In genomic region chr3:184156522-184156955, GRCh38 we compare ENCODE assay signal across 9 cellular contexts. TPM values are rescaled to one million over a fixed set of nuclear protein-coding genes. Genes with fewer than 3 reads are reported as not detected.
DNase-seq lines count a peak whose midpoint lies in the region; ATAC-seq, FAIRE-seq and TF ChIP-seq lines count a peak whose summit lies in the region.
"Had no signal": no experiment of that assay in that cellular context is flagged by ENCODE, and none has a peak within 500 bp of the region (broad histone marks: within the 10 kb centered on the region; RNA-seq: fewer than 3 reads in every experiment).

No MANE protein-coding gene starts in this region.

- H2AFZ ChIP-seq in OCI-LY7 (ENCODE audit: low read length) (no peak overlapping the region), HepG2 (ENCODE audit: low read length) (no peak overlapping the region)

- H3K27me3 ChIP-seq in HepG2 (ENCODE audit: control insufficient read depth in 1 of 2, insufficient read depth in 2 of 2, low read length in 2 of 2) = no peaks in the 10 kb centered on the region; a peak in 1 of 5 replicates

- WGBS in HepG2 (ENCODE audit: low lambda C conversion rate) = no CpG with 5 or more reads among the region's 6 CpGs

- no peak for TF ChIP-seq RAD21 in HepG2 (CRISPR knock-in tag; IDR thresholded peaks at IDR 0.05)

- no peaks in the 10 kb centered on the region for H3K9me3 ChIP-seq in OCI-LY7 (ENCODE audit: low read length)
- H3K9me3 ChIP-seq in HepG2 (ENCODE audit: low read length) = no peaks in the 10 kb centered on the region

- peaks cover 1% of the 10 kb centered on the region for H3K36me3 Mint-ChIP-seq in T-helper 1 cell treated with Interleukin-12 subunit alpha and Interleukin-12 subunit beta and Interleukin-4 antibody, amounts not matched to agents 30 μg/mL and 1 μg/mL, for 36 hours (ENCODE audit: low read depth)

- TF ChIP-seq EP300 in HepG2 (IDR thresholded peaks at IDR 0.05; ENCODE audit: low read depth in 2 of 2, low read length in 2 of 2) (no peak), HepG2 (CRISPR knock-in tag; IDR thresholded peaks at IDR 0.05; ENCODE audit: borderline replicate concordance) (no peak)

- H3K27ac ChIP-seq in OCI-LY7 (ENCODE audit: low read depth, low read length, poor library complexity, severe bottlenecking) (peak overlapping the region; percentile 45), HepG2 (ENCODE audit: extremely low read length, insufficient read depth, low read length) (peak overlapping the region; percentile 96)

- DNase-seq in T-helper 1 cell (no peak), OCI-LY7 (ENCODE audit: low spot score) (no peak), dermis blood vessel endothelial cell (peak; percentile 54), HepG2 (ENCODE audit: low spot score) (peak; percentile 53), superior temporal gyrus (ENCODE audit: extremely low spot score) (peak; percentile 49), MV-4-11 (lab: John Stamatoyannopoulos, UW) (no peak)

- H3K27ac Mint-ChIP-seq in T-helper 1 cell treated with Interleukin-12 subunit alpha and Interleukin-12 subunit beta and Interleukin-4 antibody, amounts not matched to agents 30 μg/mL and 1 μg/mL, for 36 hours = peak overlapping the region; percentile 80

- H3K27me3 Mint-ChIP-seq in T-helper 1 cell treated with Interleukin-12 subunit alpha and Interleukin-12 subunit beta and Interleukin-4 antibody, amounts not matched to agents 30 μg/mL and 1 μg/mL, for 36 hours (ENCODE audit: low read depth) = no peaks in the 10 kb centered on the region

- no TSS peak for BruUV-seq in OCI-LY7 (replicated peaks; lab: Mats Ljungman, UMichigan)
- BruUV-seq in HepG2 (replicated peaks; lab: Mats Ljungman, UMichigan) = no TSS peak

- intact Hi-C loops in OCI-LY7 (cut with micrococcal nuclease; ENCODE audit: unreplicated experiment) = loop anchor here (5.0 kb wide), 1 partner anchor 156 kb away; the partner anchor contains the start of gene EIF4G1
- intact Hi-C loops in HepG2 (cut with micrococcal nuclease; ENCODE audit: unreplicated experiment) = loop anchor here (2.0 kb wide), 2 partner anchors 18 to 92 kb away; partner anchors contain the start of genes ALG3, AP2M1 and EEF1AKMT4

- H3K36me3 ChIP-seq in OCI-LY7 (ENCODE audit: insufficient read depth, low read length) (no peaks in the 10 kb centered on the region), HepG2 (replicated peaks in 1 of 2; ENCODE audit: control insufficient read depth in 1 of 2, insufficient read depth in 2 of 2, low read length in 2 of 2) (peaks cover 0 to 4% of the 10 kb centered on the region in 2 experiments; a peak in 2 of 5 replicates)

- H3K4me3 ChIP-seq in OCI-LY7 (ENCODE audit: low read depth, low read length, poor library complexity, severe bottlenecking) (peak overlapping the region; percentile 92), HepG2 (replicated peaks in 1 of 3; ENCODE audit: insufficient read depth in 1 of 3, low read depth in 2 of 3, low read length in 3 of 3) (peak overlapping the region; percentile 77 to 100 (median 99))

- no peaks in the 10 kb centered on the region for H3K9me3 Mint-ChIP-seq in T-helper 1 cell treated with Interleukin-12 subunit alpha and Interleukin-12 subunit beta and Interleukin-4 antibody, amounts not matched to agents 30 μg/mL and 1 μg/mL, for 36 hours

- peaks cover 36% of the 10 kb centered on the region for H3K79me2 ChIP-seq in OCI-LY7 (ENCODE audit: insufficient read depth, low read depth, low read length)
- peaks cover 52% of the 10 kb centered on the region for H3K79me2 ChIP-seq in HepG2 (ENCODE audit: insufficient read depth, low read length)

- TF ChIP-seq CTCF in OCI-LY7 (conservative IDR thresholded peaks at IDR 0.05; ENCODE audit: low read length) = no peak
- no peak for TF ChIP-seq CTCF in HepG2 (CRISPR knock-in tag; IDR thresholded peaks at IDR 0.05)

- POLR2A ChIA-PET in OCI-LY7 (lab: Charles Lee) (interaction anchor here (0.6 to 3.1 kb wide), 5 partner anchors 21 to 150 kb away, joined by 3 to 20 read pairs (median 4); partner anchors contain the start of genes ABCF3 and EIF2B5), HepG2 (lab: Yijun Ruan, JAX) (interaction anchor here (0.8 to 3.1 kb wide), 12 partner anchors 8 to 159 kb away, joined by 3 to 28 read pairs (median 4); partner anchors contain the start of genes ABCC5, ABCF3, AP2M1 and EIF2B5)

- H4K20me1 ChIP-seq in OCI-LY7 (ENCODE audit: insufficient read depth, low read length) (no peaks in the 10 kb centered on the region), HepG2 (ENCODE audit: insufficient read depth, low read length) (peaks cover 27% of the 10 kb centered on the region)

- H3K4me2 ChIP-seq in OCI-LY7 (ENCODE audit: low read length) (peak overlapping the region; percentile 99), HepG2 (ENCODE audit: low read depth, low read length) (peak overlapping the region; percentile 92)

- H3K9ac ChIP-seq in HepG2 (ENCODE audit: insufficient read depth, low read depth, low read length) = peak overlapping the region; percentile 97

- in situ Hi-C loops in HepG2 (cut with HindIII; ENCODE audit: extremely low pct_ligation_motif_present, low pct_unique_long_range_greater_than_20kb) = loop anchor here (5.0 kb wide), 1 partner anchor 91 kb away; the partner anchor contains the start of genes ALG3 and EEF1AKMT4

- peak overlapping the region; percentile 92 for H3K4me3 Mint-ChIP-seq in T-helper 1 cell treated with Interleukin-12 subunit alpha and Interleukin-12 subunit beta and Interleukin-4 antibody, amounts not matched to agents 30 μg/mL and 1 μg/mL, for 36 hours

- peaks cover 23% of the 10 kb centered on the region for H3K4me1 ChIP-seq in OCI-LY7 (ENCODE audit: insufficient read depth, low read length, poor library complexity, severe bottlenecking)
- peaks cover 46% of the 10 kb centered on the region for H3K4me1 ChIP-seq in HepG2 (ENCODE audit: insufficient read depth, low read length)

- CTCF ChIA-PET in OCI-LY7 (lab: Charles Lee; ENCODE audit: unreplicated experiment) = interaction anchor here (0.7 kb wide), 1 partner anchor 12 kb away, joined by 6 read pairs; no protein-coding TSS in a partner anchor
- CTCF ChIA-PET in HepG2 (lab: Yijun Ruan, JAX; ENCODE audit: low intra/inter-chr PET ratio, low total read pairs) = no interaction called here

- H3K4me1 Mint-ChIP-seq in T-helper 1 cell treated with Interleukin-12 subunit alpha and Interleukin-12 subunit beta and Interleukin-4 antibody, amounts not matched to agents 30 μg/mL and 1 μg/mL, for 36 hours (ENCODE audit: low read depth) = peaks cover 20% of the 10 kb centered on the region

- no peaks in the 10 kb centered on the region for H3K9me2 ChIP-seq in OCI-LY7 (ENCODE audit: insufficient read depth, low read length)

- TF ChIP-seq POLR2A in HepG2 (IDR thresholded peaks at IDR 0.05; ENCODE audit: insufficient read depth in 1 of 2, low read depth in 2 of 2, low read length in 2 of 2) = no peak

- FAIRE-seq in HepG2 (lab: Jason Lieb, UNC) = no peak

- peak; percentile 67 for ATAC-seq in HepG2
- no peak for ATAC-seq in HG02642 (IDR thresholded peaks at IDR 0.05; ENCODE audit: poor library complexity, unreplicated experiment)

RNA-seq across cellular contexts. Expression of gene DVL3, which starts 1.4 kb away (rescaled TPM):
- 38.5 and 41.3 TPM in 2 replicates for total RNA-seq in OCI-LY7 (2014; rRNA removed; shearing (Covaris generic))
- total RNA-seq in OCI-LY7 (2022) (65.6 and 70.4 TPM in 2 replicates), dermis blood vessel endothelial cell (33.5 and 36.9 TPM in 2 replicates), HepG2 (2016; rRNA removed; fragmentation: Illumina TruSeq; extraction: Trizol) (25.4 and 29.0 TPM in 2 replicates)
- 23.8 and 24.8 TPM in 2 replicates for total RNA-seq in HepG2 (2016; cell fraction: cytosol; rRNA removed; fragmentation: Illumina TruSeq; extraction: Trizol; ENCODE audit: low read depth)
- 20.5 and 27.5 TPM in 2 replicates for total RNA-seq in HepG2 (2016; cell fraction: insoluble cytoplasmic fraction; rRNA removed; fragmentation: Illumina TruSeq; extraction: Trizol)
- total RNA-seq in HepG2 (2016; cell fraction: membrane; rRNA removed; fragmentation: Illumina TruSeq; extraction: Trizol) = 52.6 and 55.8 TPM in 2 replicates
- 28.8 and 35.1 TPM in 2 replicates for total RNA-seq in HepG2 (2016; cell fraction: nucleus; rRNA removed; fragmentation: Illumina TruSeq; extraction: Trizol)
- 36.1 and 42.9 TPM in 2 replicates for polyA plus RNA-seq in HepG2 (2011; rRNA removed)
- 18.8 and 21.5 TPM in 2 replicates for polyA plus RNA-seq in HepG2 (2011; cell fraction: cytosol; rRNA removed)
- 166 and 190 TPM in 2 replicates for polyA plus RNA-seq in HepG2 (2011; cell fraction: nucleus; rRNA removed)
- polyA plus RNA-seq in HepG2 (2012) = 37.1 and 38.4 TPM in 2 replicates
- polyA plus RNA-seq in HepG2 (2016; cell fraction: cytosol; fragmentation: Illumina TruSeq; extraction: Trizol; ENCODE audit: low read depth) = 40.0 and 43.8 TPM in 2 replicates
- polyA plus RNA-seq in HepG2 (2016; cell fraction: insoluble cytoplasmic fraction; fragmentation: Illumina TruSeq; extraction: Trizol; ENCODE audit: low read depth) = 28.4 and 42.1 TPM in 2 replicates
- 59.8 and 69.8 TPM in 2 replicates for polyA plus RNA-seq in HepG2 (2016; cell fraction: membrane; fragmentation: Illumina TruSeq; extraction: Trizol; ENCODE audit: low read depth)
- polyA plus RNA-seq in HepG2 (2016; cell fraction: nucleus; fragmentation: Illumina TruSeq; extraction: Trizol; ENCODE audit: insufficient read depth, low read depth) = 134 and 135 TPM in 2 replicates
- polyA minus RNA-seq in HepG2 (2011; rRNA and poly(A)+ RNA removed; ENCODE audit: low replicate concordance) = 62.6 and 62.7 TPM in 2 replicates
- 24.4 and 29.1 TPM in 2 replicates for polyA minus RNA-seq in HepG2 (2011; cell fraction: cytosol; rRNA and poly(A)+ RNA removed)
- 50.5 and 58.6 TPM in 2 replicates for polyA minus RNA-seq in HepG2 (2011; cell fraction: nucleus; rRNA and poly(A)+ RNA removed)

RNA-seq across cellular contexts. Expression of gene AP2M1, which starts 18.1 kb away (rescaled TPM):
- total RNA-seq in OCI-LY7 (2014; rRNA removed; shearing (Covaris generic)) = 141 and 147 TPM in 2 replicates
- total RNA-seq in OCI-LY7 (2022) (158 and 168 TPM in 2 replicates), dermis blood vessel endothelial cell (419 and 557 TPM in 2 replicates), HepG2 (2016; rRNA removed; fragmentation: Illumina TruSeq; extraction: Trizol) (124 and 126 TPM in 2 replicates)
- 72.2 and 73.9 TPM in 2 replicates for total RNA-seq in HepG2 (2016; cell fraction: cytosol; rRNA removed; fragmentation: Illumina TruSeq; extraction: Trizol; ENCODE audit: low read depth)
- total RNA-seq in HepG2 (2016; cell fraction: insoluble cytoplasmic fraction; rRNA removed; fragmentation: Illumina TruSeq; extraction: Trizol) = 120 and 132 TPM in 2 replicates
- 105 and 110 TPM in 2 replicates for total RNA-seq in HepG2 (2016; cell fraction: membrane; rRNA removed; fragmentation: Illumina TruSeq; extraction: Trizol)
- total RNA-seq in HepG2 (2016; cell fraction: nucleus; rRNA removed; fragmentation: Illumina TruSeq; extraction: Trizol) = 55.3 and 71.0 TPM in 2 replicates
- polyA plus RNA-seq in HepG2 (2011; rRNA removed) = 146 and 189 TPM in 2 replicates
- 105 and 107 TPM in 2 replicates for polyA plus RNA-seq in HepG2 (2011; cell fraction: cytosol; rRNA removed)
- polyA plus RNA-seq in HepG2 (2011; cell fraction: nucleus; rRNA removed) = 190 and 200 TPM in 2 replicates
- 119 and 172 TPM in 2 replicates for polyA plus RNA-seq in HepG2 (2012)
- polyA plus RNA-seq in HepG2 (2016; cell fraction: cytosol; fragmentation: Illumina TruSeq; extraction: Trizol; ENCODE audit: low read depth) = 89.6 and 102 TPM in 2 replicates
- 155 and 182 TPM in 2 replicates for polyA plus RNA-seq in HepG2 (2016; cell fraction: insoluble cytoplasmic fraction; fragmentation: Illumina TruSeq; extraction: Trizol; ENCODE audit: low read depth)
- 110 and 116 TPM in 2 replicates for polyA plus RNA-seq in HepG2 (2016; cell fraction: membrane; fragmentation: Illumina TruSeq; extraction: Trizol; ENCODE audit: low read depth)
- 139 and 149 TPM in 2 replicates for polyA plus RNA-seq in HepG2 (2016; cell fraction: nucleus; fragmentation: Illumina TruSeq; extraction: Trizol; ENCODE audit: insufficient read depth, low read depth)
- 177 and 651 TPM in 2 replicates for polyA minus RNA-seq in HepG2 (2011; rRNA and poly(A)+ RNA removed; ENCODE audit: low replicate concordance)
- 51.9 and 58.8 TPM in 2 replicates for polyA minus RNA-seq in HepG2 (2011; cell fraction: cytosol; rRNA and poly(A)+ RNA removed)
- polyA minus RNA-seq in HepG2 (2011; cell fraction: nucleus; rRNA and poly(A)+ RNA removed) = 68.9 and 87.9 TPM in 2 replicates

RNA-seq across cellular contexts. Expression of gene EIF2B5, which starts 21.4 kb away (rescaled TPM):
- total RNA-seq in OCI-LY7 (2014; rRNA removed; shearing (Covaris generic)) = 41.1 and 66.1 TPM in 2 replicates
- total RNA-seq in OCI-LY7 (2022) (56.7 and 57.4 TPM in 2 replicates), dermis blood vessel endothelial cell (43.7 and 44.2 TPM in 2 replicates), HepG2 (2016; rRNA removed; fragmentation: Illumina TruSeq; extraction: Trizol) (60.2 and 60.3 TPM in 2 replicates)
- 13.3 and 14.4 TPM in 2 replicates for total RNA-seq in HepG2 (2016; cell fraction: cytosol; rRNA removed; fragmentation: Illumina TruSeq; extraction: Trizol; ENCODE audit: low read depth)
- 56.4 and 59.3 TPM in 2 replicates for total RNA-seq in HepG2 (2016; cell fraction: insoluble cytoplasmic fraction; rRNA removed; fragmentation: Illumina TruSeq; extraction: Trizol)
- total RNA-seq in HepG2 (2016; cell fraction: membrane; rRNA removed; fragmentation: Illumina TruSeq; extraction: Trizol) = 25.4 and 30.0 TPM in 2 replicates
- total RNA-seq in HepG2 (2016; cell fraction: nucleus; rRNA removed; fragmentation: Illumina TruSeq; extraction: Trizol) = 46.2 and 46.9 TPM in 2 replicates
- 38.4 and 42.2 TPM in 2 replicates for polyA plus RNA-seq in HepG2 (2011; rRNA removed)
- 31.2 and 31.6 TPM in 2 replicates for polyA plus RNA-seq in HepG2 (2011; cell fraction: cytosol; rRNA removed)
- polyA plus RNA-seq in HepG2 (2011; cell fraction: nucleus; rRNA removed) = 105 and 110 TPM in 2 replicates
- 31.8 and 34.3 TPM in 2 replicates for polyA plus RNA-seq in HepG2 (2012)
- polyA plus RNA-seq in HepG2 (2016; cell fraction: cytosol; fragmentation: Illumina TruSeq; extraction: Trizol; ENCODE audit: low read depth) = 12.5 and 14.4 TPM in 2 replicates
- 49.2 and 49.4 TPM in 2 replicates for polyA plus RNA-seq in HepG2 (2016; cell fraction: insoluble cytoplasmic fraction; fragmentation: Illumina TruSeq; extraction: Trizol; ENCODE audit: low read depth)
- 17.8 and 21.2 TPM in 2 replicates for polyA plus RNA-seq in HepG2 (2016; cell fraction: membrane; fragmentation: Illumina TruSeq; extraction: Trizol; ENCODE audit: low read depth)
- polyA plus RNA-seq in HepG2 (2016; cell fraction: nucleus; fragmentation: Illumina TruSeq; extraction: Trizol; ENCODE audit: insufficient read depth, low read depth) = 79.9 and 81.6 TPM in 2 replicates
- 63.6 and 87.1 TPM in 2 replicates for polyA minus RNA-seq in HepG2 (2011; rRNA and poly(A)+ RNA removed; ENCODE audit: low replicate concordance)
- 14.2 and 16.3 TPM in 2 replicates for polyA minus RNA-seq in HepG2 (2011; cell fraction: cytosol; rRNA and poly(A)+ RNA removed)
- polyA minus RNA-seq in HepG2 (2011; cell fraction: nucleus; rRNA and poly(A)+ RNA removed) = 53.6 and 66.0 TPM in 2 replicates

RNA-seq across cellular contexts. Expression of gene ABCF3, which starts 29.5 kb away (rescaled TPM):
- total RNA-seq in OCI-LY7 (2014; rRNA removed; shearing (Covaris generic)) = 38.9 and 51.6 TPM in 2 replicates
- 59.0 and 67.1 TPM in 2 replicates for total RNA-seq in OCI-LY7 (2022)
- 44.5 and 58.4 TPM in 2 replicates for total RNA-seq in dermis blood vessel endothelial cell
- total RNA-seq in HepG2 (2016; rRNA removed; fragmentation: Illumina TruSeq; extraction: Trizol) = 32.7 and 38.8 TPM in 2 replicates
- 7.0 and 8.6 TPM in 2 replicates for total RNA-seq in HepG2 (2016; cell fraction: cytosol; rRNA removed; fragmentation: Illumina TruSeq; extraction: Trizol; ENCODE audit: low read depth)
- total RNA-seq in HepG2 (2016; cell fraction: insoluble cytoplasmic fraction; rRNA removed; fragmentation: Illumina TruSeq; extraction: Trizol) = 30.5 and 38.2 TPM in 2 replicates
- 9.7 and 13.0 TPM in 2 replicates for total RNA-seq in HepG2 (2016; cell fraction: membrane; rRNA removed; fragmentation: Illumina TruSeq; extraction: Trizol)
- 31.0 and 40.0 TPM in 2 replicates for total RNA-seq in HepG2 (2016; cell fraction: nucleus; rRNA removed; fragmentation: Illumina TruSeq; extraction: Trizol)
- 46.5 and 48.2 TPM in 2 replicates for polyA plus RNA-seq in HepG2 (2011; rRNA removed)
- 30.2 and 39.9 TPM in 2 replicates for polyA plus RNA-seq in HepG2 (2011; cell fraction: cytosol; rRNA removed)
- polyA plus RNA-seq in HepG2 (2011; cell fraction: nucleus; rRNA removed) = 164 and 188 TPM in 2 replicates
- 28.3 and 31.4 TPM in 2 replicates for polyA plus RNA-seq in HepG2 (2012)
- polyA plus RNA-seq in HepG2 (2016; cell fraction: cytosol; fragmentation: Illumina TruSeq; extraction: Trizol; ENCODE audit: low read depth) = 4.3 TPM in 2 replicates
- polyA plus RNA-seq in HepG2 (2016; cell fraction: insoluble cytoplasmic fraction; fragmentation: Illumina TruSeq; extraction: Trizol; ENCODE audit: low read depth) = 30.4 and 34.2 TPM in 2 replicates
- polyA plus RNA-seq in HepG2 (2016; cell fraction: membrane; fragmentation: Illumina TruSeq; extraction: Trizol; ENCODE audit: low read depth) = 5.7 and 8.3 TPM in 2 replicates
- 92.9 and 103 TPM in 2 replicates for polyA plus RNA-seq in HepG2 (2016; cell fraction: nucleus; fragmentation: Illumina TruSeq; extraction: Trizol; ENCODE audit: insufficient read depth, low read depth)
- polyA minus RNA-seq in HepG2 (2011; rRNA and poly(A)+ RNA removed; ENCODE audit: low replicate concordance) = 79.8 and 202 TPM in 2 replicates
- polyA minus RNA-seq in HepG2 (2011; cell fraction: cytosol; rRNA and poly(A)+ RNA removed) = 25.1 and 28.6 TPM in 2 replicates
- 71.1 and 80.3 TPM in 2 replicates for polyA minus RNA-seq in HepG2 (2011; cell fraction: nucleus; rRNA and poly(A)+ RNA removed)

RNA-seq across cellular contexts. Expression of gene HTR3E, which starts 59.7 kb away (rescaled TPM):
- total RNA-seq in OCI-LY7 (2014; rRNA removed; shearing (Covaris generic)) = not detected in 2 replicates
- total RNA-seq in OCI-LY7 (2022) (not detected in 2 replicates), dermis blood vessel endothelial cell (not detected in 2 replicates), HepG2 (2016; rRNA removed; fragmentation: Illumina TruSeq; extraction: Trizol) (not detected in 2 replicates)
- not detected in 2 replicates for total RNA-seq in HepG2 (2016; cell fraction: cytosol; rRNA removed; fragmentation: Illumina TruSeq; extraction: Trizol; ENCODE audit: low read depth)
- total RNA-seq in HepG2 (2016; cell fraction: insoluble cytoplasmic fraction; rRNA removed; fragmentation: Illumina TruSeq; extraction: Trizol) = not detected in 2 replicates
- not detected in 2 replicates for total RNA-seq in HepG2 (2016; cell fraction: membrane; rRNA removed; fragmentation: Illumina TruSeq; extraction: Trizol)
- not detected in 2 replicates for total RNA-seq in HepG2 (2016; cell fraction: nucleus; rRNA removed; fragmentation: Illumina TruSeq; extraction: Trizol)
- not detected in 2 replicates for polyA plus RNA-seq in HepG2 (2011; rRNA removed)
- not detected in 2 replicates for polyA plus RNA-seq in HepG2 (2011; cell fraction: cytosol; rRNA removed)
- polyA plus RNA-seq in HepG2 (2011; cell fraction: nucleus; rRNA removed) = not detected in 2 replicates
- polyA plus RNA-seq in HepG2 (2012) = not detected in 2 replicates
- polyA plus RNA-seq in HepG2 (2016; cell fraction: cytosol; fragmentation: Illumina TruSeq; extraction: Trizol; ENCODE audit: low read depth) = not detected in 2 replicates
- not detected in 2 replicates for polyA plus RNA-seq in HepG2 (2016; cell fraction: insoluble cytoplasmic fraction; fragmentation: Illumina TruSeq; extraction: Trizol; ENCODE audit: low read depth)
- not detected in 2 replicates for polyA plus RNA-seq in HepG2 (2016; cell fraction: membrane; fragmentation: Illumina TruSeq; extraction: Trizol; ENCODE audit: low read depth)
- not detected in 2 replicates for polyA plus RNA-seq in HepG2 (2016; cell fraction: nucleus; fragmentation: Illumina TruSeq; extraction: Trizol; ENCODE audit: insufficient read depth, low read depth)
- not detected in 2 replicates for polyA minus RNA-seq in HepG2 (2011; rRNA and poly(A)+ RNA removed; ENCODE audit: low replicate concordance)
- not detected in 2 replicates for polyA minus RNA-seq in HepG2 (2011; cell fraction: cytosol; rRNA and poly(A)+ RNA removed)
- polyA minus RNA-seq in HepG2 (2011; cell fraction: nucleus; rRNA and poly(A)+ RNA removed) = not detected in 2 replicates
- total RNA-seq: renal cortical epithelial cell had no signal

Comparison
In these comparisons a context has a peak if more than half of its experiments do, and no peak if none do; other contexts are left out.
1. DNase-seq: peak in dermis blood vessel endothelial cell (single experiment), HepG2 (single experiment) and superior temporal gyrus (single experiment); none in T-helper 1 cell (0 of 5), OCI-LY7 (single experiment) and MV-4-11 (single experiment).